Comparison of ENCODE assay signal across 2 cellular contexts in the genomic region with DNA sequence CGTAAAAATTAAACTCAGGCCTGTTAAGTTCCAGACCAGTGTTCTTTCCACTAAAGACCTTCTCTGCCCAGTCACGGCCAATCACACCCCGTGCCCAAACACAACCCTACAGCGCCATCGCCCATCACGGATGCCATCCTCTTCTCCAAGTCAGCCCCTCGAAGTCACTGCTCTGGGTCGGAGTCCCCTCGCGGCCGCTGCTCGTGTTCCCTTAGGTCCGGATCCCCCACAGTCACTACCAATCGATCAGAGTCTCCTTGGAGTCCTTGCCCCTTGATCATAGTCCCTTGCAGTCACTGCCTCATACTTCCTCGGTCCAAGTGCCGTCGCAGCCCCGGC.
TF ChIP-seq lines count a peak whose summit lies in the region.

No MANE protein-coding gene starts in this region.

TF ChIP-seq in HCT116, 20 proteins besides CTCF, POLR2A, EP300 and RAD21:
- TF ChIP-seq ATF3 (IDR thresholded peaks at IDR 0.05) (no peak), EGR1 (IDR thresholded peaks at IDR 0.05; ENCODE audit: low read depth) (no peak), ELF1 (IDR thresholded peaks at IDR 0.05; ENCODE audit: borderline replicate concordance, low read depth) (no peak), YY1 (IDR thresholded peaks at IDR 0.05; ENCODE audit: extremely low read depth, insufficient replicate concordance, low read depth, low read length) (no peak), CEBPB (IDR thresholded peaks at IDR 0.05; ENCODE audit: low read depth) (no peak), TCF7L2 (IDR thresholded peaks at IDR 0.05; ENCODE audit: borderline replicate concordance, extremely low read depth, insufficient read depth, insufficient read length) (no peak), FOSL1 (IDR thresholded peaks at IDR 0.05; ENCODE audit: low read depth) (no peak), SRF (IDR thresholded peaks at IDR 0.05; ENCODE audit: low read depth) (no peak), SP1 (IDR thresholded peaks at IDR 0.05; ENCODE audit: low read depth) (no peak), SIN3A (IDR thresholded peaks at IDR 0.05; ENCODE audit: low read depth) (no peak)

TF ChIP-seq in HepG2, 621 proteins besides CTCF, POLR2A, EP300 and RAD21:
- TF ChIP-seq, protein P1, sequence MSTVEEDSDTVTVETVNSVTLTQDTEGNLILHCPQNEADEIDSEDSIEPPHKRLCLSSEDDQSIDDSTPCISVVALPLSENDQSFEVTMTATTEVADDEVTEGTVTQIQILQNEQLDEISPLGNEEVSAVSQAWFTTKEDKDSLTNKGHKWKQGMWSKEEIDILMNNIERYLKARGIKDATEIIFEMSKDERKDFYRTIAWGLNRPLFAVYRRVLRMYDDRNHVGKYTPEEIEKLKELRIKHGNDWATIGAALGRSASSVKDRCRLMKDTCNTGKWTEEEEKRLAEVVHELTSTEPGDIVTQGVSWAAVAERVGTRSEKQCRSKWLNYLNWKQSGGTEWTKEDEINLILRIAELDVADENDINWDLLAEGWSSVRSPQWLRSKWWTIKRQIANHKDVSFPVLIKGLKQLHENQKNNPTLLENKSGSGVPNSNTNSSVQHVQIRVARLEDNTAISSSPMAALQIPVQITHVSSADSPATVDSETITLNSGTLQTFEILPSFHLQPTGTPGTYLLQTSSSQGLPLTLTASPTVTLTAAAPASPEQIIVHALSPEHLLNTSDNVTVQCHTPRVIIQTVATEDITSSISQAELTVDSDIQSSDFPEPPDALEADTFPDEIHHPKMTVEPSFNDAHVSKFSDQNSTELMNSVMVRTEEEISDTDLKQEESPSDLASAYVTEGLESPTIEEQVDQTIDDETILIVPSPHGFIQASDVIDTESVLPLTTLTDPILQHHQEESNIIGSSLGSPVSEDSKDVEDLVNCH (CRISPR knock-in tag; IDR thresholded peaks at IDR 0.05): 0 out of 2 replicates have a peak, but pooled peaks have one; percentile 16
- TF ChIP-seq, protein P2, sequence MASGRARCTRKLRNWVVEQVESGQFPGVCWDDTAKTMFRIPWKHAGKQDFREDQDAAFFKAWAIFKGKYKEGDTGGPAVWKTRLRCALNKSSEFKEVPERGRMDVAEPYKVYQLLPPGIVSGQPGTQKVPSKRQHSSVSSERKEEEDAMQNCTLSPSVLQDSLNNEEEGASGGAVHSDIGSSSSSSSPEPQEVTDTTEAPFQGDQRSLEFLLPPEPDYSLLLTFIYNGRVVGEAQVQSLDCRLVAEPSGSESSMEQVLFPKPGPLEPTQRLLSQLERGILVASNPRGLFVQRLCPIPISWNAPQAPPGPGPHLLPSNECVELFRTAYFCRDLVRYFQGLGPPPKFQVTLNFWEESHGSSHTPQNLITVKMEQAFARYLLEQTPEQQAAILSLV (CRISPR knock-in tag; IDR thresholded peaks at IDR 0.05; ENCODE audit: borderline replicate concordance): 0 out of 2 replicates have a peak, but pooled peaks have one; percentile 17
- TF ChIP-seq MTA1 (CRISPR knock-in tag; IDR thresholded peaks at IDR 0.05; ENCODE audit: borderline replicate concordance): peak; percentile 12; the same call in 1 of the 2 replicates
- no peak for TF ChIP-seq ZNF879 (CRISPR knock-in tag; IDR thresholded peaks at IDR 0.05)
- no peak for TF ChIP-seq BRCA1 (CRISPR knock-in tag; IDR thresholded peaks at IDR 0.05)
- peak; percentile 19; the same call in 1 of the 2 replicates for TF ChIP-seq MTF2 (CRISPR knock-in tag; IDR thresholded peaks at IDR 0.05; ENCODE audit: borderline replicate concordance)
- 0 out of 2 replicates have a peak, but pooled peaks have one; percentile 59 for TF ChIP-seq HNRNPL (IDR thresholded peaks at IDR 0.05; ENCODE audit: low read depth, low read length)
- peak; percentile 1; the same call in 1 of the 2 replicates for TF ChIP-seq PAX8 (CRISPR knock-in tag; IDR thresholded peaks at IDR 0.05; ENCODE audit: borderline replicate concordance)
- TF ChIP-seq HNF4A (CRISPR knock-in tag; IDR thresholded peaks at IDR 0.05): 0 out of 2 replicates have a peak, but pooled peaks have one; percentile 23
- TF ChIP-seq NR2F1 (CRISPR knock-in tag; IDR thresholded peaks at IDR 0.05): 0 out of 4 replicates have a peak, but pooled peaks of 1 of the 2 experiments have one; percentile 17
- TF ChIP-seq ZNF337 (CRISPR knock-in tag; IDR thresholded peaks at IDR 0.05; ENCODE audit: borderline replicate concordance, low read depth): peak; percentile 18; the same call in 1 of the 2 replicates
- peak; percentile 76; the same call in 1 of the 2 replicates for TF ChIP-seq PRMT3 (CRISPR knock-in tag; IDR thresholded peaks at IDR 0.05; ENCODE audit: borderline replicate concordance, low read depth)
- TF ChIP-seq MYNN (CRISPR knock-in tag; IDR thresholded peaks at IDR 0.05; ENCODE audit: low read depth): 0 out of 2 replicates have a peak, but pooled peaks have one; percentile 7
- TF ChIP-seq KLF13 (CRISPR knock-in tag; IDR thresholded peaks at IDR 0.05): 0 out of 2 replicates have a peak, but pooled peaks have one; percentile 17
- TF ChIP-seq CCDC6 (CRISPR knock-in tag; IDR thresholded peaks at IDR 0.05): 0 out of 2 replicates have a peak, but pooled peaks have one; percentile 66
- TF ChIP-seq ZNF878 (CRISPR knock-in tag; IDR thresholded peaks at IDR 0.05): 0 out of 2 replicates have a peak, but pooled peaks have one; percentile 2
- TF ChIP-seq NFKBIZ (CRISPR knock-in tag; IDR thresholded peaks at IDR 0.05): no peak
- peak; percentile 84; the same call in 1 of the 2 replicates for TF ChIP-seq ZNF670 (CRISPR knock-in tag; IDR thresholded peaks at IDR 0.05; ENCODE audit: borderline replicate concordance)
- TF ChIP-seq ZNF614 (CRISPR knock-in tag; IDR thresholded peaks at IDR 0.05; ENCODE audit: borderline replicate concordance): no peak
